Comparison of ENCODE assay signal across 8 cellular contexts in the genomic region with DNA sequence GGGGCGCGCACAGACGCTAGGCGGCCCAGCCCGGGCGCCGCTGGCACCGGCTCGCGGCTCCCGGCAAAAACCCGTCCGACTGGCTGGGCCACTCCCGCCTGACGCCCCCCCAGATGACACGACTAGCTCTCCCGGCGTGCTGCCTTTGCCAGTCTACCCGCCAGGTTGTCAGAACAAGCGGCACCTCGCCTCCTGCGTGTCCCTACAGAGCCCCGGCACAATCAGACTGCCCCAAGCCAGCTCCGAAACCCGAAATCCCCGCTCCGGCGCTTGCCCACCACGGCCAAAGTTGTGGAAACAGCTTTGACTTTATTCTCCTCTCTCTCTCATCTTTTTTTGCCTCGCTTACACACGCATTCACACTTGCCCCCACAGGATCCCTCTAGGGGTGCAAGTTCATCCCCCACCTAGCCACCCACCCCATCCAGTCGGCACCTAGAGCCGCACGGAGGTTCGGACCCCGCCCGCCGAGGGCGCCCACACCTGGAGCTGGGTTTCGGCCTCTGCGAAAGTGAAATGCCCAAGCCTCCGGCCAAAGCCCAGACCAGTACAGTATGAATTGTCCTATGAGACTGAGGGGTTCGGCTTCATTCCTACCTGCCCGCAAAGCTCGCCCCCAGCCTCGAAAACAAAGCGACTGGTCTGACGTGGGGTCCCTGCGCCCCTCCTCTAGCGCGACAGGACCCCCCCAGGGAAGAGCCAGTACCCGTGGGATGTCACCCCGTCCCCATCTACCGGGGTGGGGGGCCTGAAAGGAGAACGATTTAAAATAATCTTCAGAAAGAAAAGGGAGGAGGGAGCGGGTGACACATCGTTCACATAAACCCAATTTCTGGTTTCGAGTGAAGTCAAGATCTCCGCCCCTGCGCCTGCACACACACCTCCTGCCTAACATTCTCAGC. TPM values are rescaled to one million over a fixed set of nuclear protein-coding genes. Genes with fewer than 3 reads are reported as not detected.
A peak's percentile ranks its signal among the peaks of the same experiment; 100 is the strongest.
DNase-seq lines count a peak whose midpoint lies in the region; ATAC-seq, FAIRE-seq and TF ChIP-seq lines count a peak whose summit lies in the region.

No MANE protein-coding gene starts in this region.

- TF ChIP-seq EP300 in HepG2 (IDR thresholded peaks at IDR 0.05; ENCODE audit: low read depth in 2 of 2, low read length in 2 of 2), result no peak
- no peak for TF ChIP-seq EP300 in HepG2 (CRISPR knock-in tag; IDR thresholded peaks at IDR 0.05; ENCODE audit: borderline replicate concordance)

- DNase-seq in stimulated activated naive CD8-positive, alpha-beta T cell treated with anti-CD3 and anti-CD28 coated beads, Interleukin-15, Interleukin-2, amounts not matched to agents 100 U/mL and 50 U/mL, for 24 hours, result no peak
- peak; percentile 35 for DNase-seq in HT1080 (ENCODE audit: low read depth)
- no peak for DNase-seq in ascending aorta (ENCODE audit: low spot score in 2 of 2)
- DNase-seq in HepG2 (ENCODE audit: low spot score), result no peak
- peak; percentile 86 for DNase-seq in ureter (ENCODE audit: low spot score)
- no peak for DNase-seq in superior temporal gyrus (ENCODE audit: extremely low spot score)
- DNase-seq in G401 (ENCODE audit: low spot score), result no peak

- no peak overlapping the region for H3K27ac ChIP-seq in ascending aorta
- no peak overlapping the region for H3K27ac ChIP-seq in HepG2 (ENCODE audit: extremely low read length, insufficient read depth, low read length)

- H2AFZ ChIP-seq in HepG2 (ENCODE audit: low read length), result no peak overlapping the region

- TF ChIP-seq POLR2A in HepG2 (IDR thresholded peaks at IDR 0.05; ENCODE audit: insufficient read depth in 1 of 2, low read depth in 2 of 2, low read length in 2 of 2), result no peak

- FAIRE-seq in HepG2 (lab: Jason Lieb, UNC), result no peak

- peaks cover 34% of the 10 kb centered on the region for H3K27me3 ChIP-seq in ascending aorta
- H3K27me3 ChIP-seq in HepG2 (ENCODE audit: control insufficient read depth in 1 of 2, insufficient read depth in 2 of 2, low read length in 2 of 2), result peaks cover 17 to 84% of the 10 kb centered on the region in 2 experiments

- no peak overlapping the region for H3K9ac ChIP-seq in HepG2 (ENCODE audit: insufficient read depth, low read depth, low read length)

- POLR2A ChIA-PET in HepG2 (lab: Yijun Ruan, JAX), result no interaction called here

- peak overlapping the region; percentile 62 for H3K27ac Mint-ChIP-seq in stimulated activated naive CD8-positive, alpha-beta T cell treated with anti-CD3 and anti-CD28 coated beads, Interleukin-15, Interleukin-2, amounts not matched to agents 100 ng/mL and 50 ng/mL, for 24 hours

- H3K4me3 ChIP-seq in ascending aorta, result peak overlapping the region; percentile 76 to 89
- H3K4me3 ChIP-seq in HepG2 (replicated peaks in 1 of 3; ENCODE audit: insufficient read depth in 1 of 3, low read depth in 2 of 3, low read length in 3 of 3), result peak overlapping the region in 1 of 3 experiments; percentile 58; a peak in 2 of 6 replicates

- peaks cover 17% of the 10 kb centered on the region for H3K9me3 Mint-ChIP-seq in stimulated activated naive CD8-positive, alpha-beta T cell treated with anti-CD3 and anti-CD28 coated beads, Interleukin-15, Interleukin-2, amounts not matched to agents 100 ng/mL and 50 ng/mL, for 24 hours

- no peaks in the 10 kb centered on the region; the same call in 1 of the 2 replicates for H4K20me1 ChIP-seq in HepG2 (ENCODE audit: insufficient read depth, low read length)

- in situ Hi-C loops in HepG2 (cut with HindIII; ENCODE audit: extremely low pct_ligation_motif_present, low pct_unique_long_range_greater_than_20kb) (no loop called here), G401 (cut with HindIII; ENCODE audit: low sequenced_read_pairs) (no loop called here)

- intact Hi-C loops in ascending aorta (cut with DNase I) (no loop called here), HepG2 (cut with micrococcal nuclease; ENCODE audit: unreplicated experiment) (no loop called here)

- ATAC-seq in stimulated activated naive CD8-positive, alpha-beta T cell treated with anti-CD3 and anti-CD28 coated beads, Interleukin-15, Interleukin-2, amounts not matched to agents 100 U/mL and 50 U/mL, for 24 hours, result no peak
- peak; percentile 19 for ATAC-seq in HepG2

- H3K9me3 ChIP-seq in ascending aorta (no peaks in the 10 kb centered on the region), HepG2 (ENCODE audit: low read length) (no peaks in the 10 kb centered on the region)

- peak overlapping the region; percentile 73 for H3K4me3 Mint-ChIP-seq in stimulated activated naive CD8-positive, alpha-beta T cell treated with anti-CD3 and anti-CD28 coated beads, Interleukin-15, Interleukin-2, amounts not matched to agents 100 ng/mL and 50 ng/mL, for 24 hours

- CTCF ChIA-PET in HepG2 (lab: Yijun Ruan, JAX; ENCODE audit: low intra/inter-chr PET ratio, low total read pairs), result no interaction called here

- H3K36me3 ChIP-seq in ascending aorta (no peaks in the 10 kb centered on the region), HepG2 (replicated peaks in 1 of 2; ENCODE audit: control insufficient read depth in 1 of 2, insufficient read depth in 2 of 2, low read length in 2 of 2) (no peaks in the 10 kb centered on the region)

- H3K27me3 Mint-ChIP-seq in stimulated activated naive CD8-positive, alpha-beta T cell treated with anti-CD3 and anti-CD28 coated beads, Interleukin-15, Interleukin-2, amounts not matched to agents 100 ng/mL and 50 ng/mL, for 24 hours, result peaks cover 94% of the 10 kb centered on the region

- BruUV-seq in HepG2 (replicated peaks; lab: Mats Ljungman, UMichigan), result no TSS peak

- peaks cover 52% of the 10 kb centered on the region for H3K4me1 Mint-ChIP-seq in stimulated activated naive CD8-positive, alpha-beta T cell treated with anti-CD3 and anti-CD28 coated beads, Interleukin-15, Interleukin-2, amounts not matched to agents 100 ng/mL and 50 ng/mL, for 24 hours (ENCODE audit: low read depth)

- peak overlapping the region; percentile 54 for H3K4me2 ChIP-seq in HepG2 (ENCODE audit: low read depth, low read length)

- TF ChIP-seq RAD21 in HepG2 (CRISPR knock-in tag; IDR thresholded peaks at IDR 0.05), result no peak

- TF ChIP-seq CTCF in ascending aorta (IDR thresholded peaks at IDR 0.05), result no peak
- no peak for TF ChIP-seq CTCF in HepG2 (CRISPR knock-in tag; IDR thresholded peaks at IDR 0.05)

- no peaks in the 10 kb centered on the region for H3K79me2 ChIP-seq in HepG2 (ENCODE audit: insufficient read depth, low read length)

- 48% methylated on average over 36 of the region's 60 CpGs for WGBS in HepG2 (ENCODE audit: low lambda C conversion rate)

- H3K36me3 Mint-ChIP-seq in stimulated activated naive CD8-positive, alpha-beta T cell treated with anti-CD3 and anti-CD28 coated beads, Interleukin-15, Interleukin-2, amounts not matched to agents 100 ng/mL and 50 ng/mL, for 24 hours (ENCODE audit: low read depth), result peaks cover 16% of the 10 kb centered on the region

- H3K4me1 ChIP-seq in ascending aorta, result peaks cover 9 to 33% of the 10 kb centered on the region in 2 donors
- no peaks in the 10 kb centered on the region for H3K4me1 ChIP-seq in HepG2 (ENCODE audit: insufficient read depth, low read length)

TF ChIP-seq in HepG2, 621 proteins besides CTCF, POLR2A, EP300 and RAD21:
- TF ChIP-seq, protein P1, sequence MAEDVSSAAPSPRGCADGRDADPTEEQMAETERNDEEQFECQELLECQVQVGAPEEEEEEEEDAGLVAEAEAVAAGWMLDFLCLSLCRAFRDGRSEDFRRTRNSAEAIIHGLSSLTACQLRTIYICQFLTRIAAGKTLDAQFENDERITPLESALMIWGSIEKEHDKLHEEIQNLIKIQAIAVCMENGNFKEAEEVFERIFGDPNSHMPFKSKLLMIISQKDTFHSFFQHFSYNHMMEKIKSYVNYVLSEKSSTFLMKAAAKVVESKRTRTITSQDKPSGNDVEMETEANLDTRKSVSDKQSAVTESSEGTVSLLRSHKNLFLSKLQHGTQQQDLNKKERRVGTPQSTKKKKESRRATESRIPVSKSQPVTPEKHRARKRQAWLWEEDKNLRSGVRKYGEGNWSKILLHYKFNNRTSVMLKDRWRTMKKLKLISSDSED (CRISPR knock-in tag; IDR thresholded peaks at IDR 0.05), result no peak
- TF ChIP-seq MTF2 (CRISPR knock-in tag; IDR thresholded peaks at IDR 0.05; ENCODE audit: borderline replicate concordance) (peak; percentile 67; the same call in 1 of the 2 replicates), MTA1 (CRISPR knock-in tag; IDR thresholded peaks at IDR 0.05; ENCODE audit: borderline replicate concordance) (no peak), EZH2 (conservative IDR thresholded peaks at IDR 0.05; ENCODE audit: low read depth, low read length) (peak; percentile 96), EED (CRISPR knock-in tag; IDR thresholded peaks at IDR 0.05) (0 out of 2 replicates have a peak, but pooled peaks have one; percentile 29)

RNA-seq across cellular contexts. Expression of a gene that starts 1.7 kb away (rescaled TPM):
- 0.60 and 1.8 TPM in 2 replicates for total RNA-seq in HT1080 (2014; rRNA removed; shearing (Covaris generic))
- polyA plus RNA-seq in HT1080 (2015; cell fraction: cytosol; rRNA removed), result 3.5 and 4.8 TPM in 2 replicates
- 7.0 and 9.0 TPM in 2 replicates for polyA plus RNA-seq in HT1080 (2015; cell fraction: nucleus; rRNA removed)
- total RNA-seq in ascending aorta (0.21 TPM), HepG2 (2016; rRNA removed; fragmentation: Illumina TruSeq; extraction: Trizol) (not detected in 2 replicates), ureter (45.2 TPM)
- total RNA-seq in HepG2 (2016; cell fraction: cytosol; rRNA removed; fragmentation: Illumina TruSeq; extraction: Trizol; ENCODE audit: low read depth), result not detected in 2 replicates
- total RNA-seq in HepG2 (2016; cell fraction: insoluble cytoplasmic fraction; rRNA removed; fragmentation: Illumina TruSeq; extraction: Trizol), result not detected in 2 replicates
- total RNA-seq in HepG2 (2016; cell fraction: membrane; rRNA removed; fragmentation: Illumina TruSeq; extraction: Trizol), result not detected in 2 replicates
- total RNA-seq in HepG2 (2016; cell fraction: nucleus; rRNA removed; fragmentation: Illumina TruSeq; extraction: Trizol), result not detected in 2 replicates
- polyA plus RNA-seq in HepG2 (2011; rRNA removed), result not detected in 2 replicates
- 0.04 and 0.09 TPM in 2 replicates for polyA plus RNA-seq in HepG2 (2011; cell fraction: cytosol; rRNA removed)
- polyA plus RNA-seq in HepG2 (2011; cell fraction: nucleus; rRNA removed), result not detected in 2 replicates
- not detected in 2 replicates for polyA plus RNA-seq in HepG2 (2012)
- not detected in 2 replicates for polyA plus RNA-seq in HepG2 (2016; cell fraction: cytosol; fragmentation: Illumina TruSeq; extraction: Trizol; ENCODE audit: low read depth)
- polyA plus RNA-seq in HepG2 (2016; cell fraction: insoluble cytoplasmic fraction; fragmentation: Illumina TruSeq; extraction: Trizol; ENCODE audit: low read depth), result not detected in 2 replicates
- not detected in 2 replicates for polyA plus RNA-seq in HepG2 (2016; cell fraction: membrane; fragmentation: Illumina TruSeq; extraction: Trizol; ENCODE audit: low read depth)
- not detected in 2 replicates for polyA plus RNA-seq in HepG2 (2016; cell fraction: nucleus; fragmentation: Illumina TruSeq; extraction: Trizol; ENCODE audit: insufficient read depth, low read depth)
- 48.3 TPM in 1 of 2 replicates, not detected in the other for polyA minus RNA-seq in HepG2 (2011; rRNA and poly(A)+ RNA removed; ENCODE audit: low replicate concordance)
- polyA minus RNA-seq in HepG2 (2011; cell fraction: cytosol; rRNA and poly(A)+ RNA removed), result 0.99 and 2.1 TPM in 2 replicates
- 0.25 and 1.2 TPM in 2 replicates for polyA minus RNA-seq in HepG2 (2011; cell fraction: nucleus; rRNA and poly(A)+ RNA removed)
- 2.3 TPM in 1 of 2 replicates, not detected in the other for total RNA-seq in G401 (2014; rRNA removed; shearing (Covaris generic))

Comparison
In these comparisons a context has a peak if more than half of its experiments do, and no peak if none do; other contexts are left out.
1. DNase-seq: peak in HT1080 (single experiment) and ureter (single experiment); none in stimulated activated naive CD8-positive, alpha-beta T cell treated with anti-CD3 and anti-CD28 coated beads, Interleukin-15, Interleukin-2, amounts not matched to agents 100 U/mL and 50 U/mL, for 24 hours (single experiment), ascending aorta (0 of 2), HepG2 (single experiment), superior temporal gyrus (single experiment) and G401 (single experiment).
2. RNA of a gene that starts 1.7 kb away (total RNA-seq): 45.2 TPM in ureter (single experiment); 2.3 TPM in G401, 0.60 to 1.8 TPM in HT1080, 0.21 TPM in ascending aorta (single experiment) and not detected in HepG2; every median in the first group is over 10 times any median in the second.